Comparison of ENCODE assay signal across 1 cellular context in the genomic region with DNA sequence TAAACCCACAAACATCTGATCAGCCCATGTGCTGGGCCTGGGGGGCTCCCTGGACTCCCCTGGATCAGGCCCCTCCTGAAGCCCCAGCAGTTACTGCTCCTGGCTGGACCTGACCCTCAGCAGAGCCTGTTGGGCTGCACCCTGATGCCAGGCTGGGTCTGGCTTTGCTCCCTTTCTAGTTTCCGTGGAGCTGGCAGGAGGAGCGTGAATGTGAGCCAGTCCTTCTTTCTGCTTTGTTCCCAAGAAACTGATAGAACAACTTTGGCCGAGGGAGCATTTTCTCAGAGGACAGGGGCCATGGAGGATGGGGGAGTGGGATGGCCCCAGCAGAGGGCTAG.
TF ChIP-seq lines count a peak whose summit lies in the region.

No MANE protein-coding gene starts in this region.

TF ChIP-seq in SK-N-SH, 30 proteins besides CTCF, POLR2A, EP300 and RAD21 (continued from another document):
- TF ChIP-seq, protein P1, sequence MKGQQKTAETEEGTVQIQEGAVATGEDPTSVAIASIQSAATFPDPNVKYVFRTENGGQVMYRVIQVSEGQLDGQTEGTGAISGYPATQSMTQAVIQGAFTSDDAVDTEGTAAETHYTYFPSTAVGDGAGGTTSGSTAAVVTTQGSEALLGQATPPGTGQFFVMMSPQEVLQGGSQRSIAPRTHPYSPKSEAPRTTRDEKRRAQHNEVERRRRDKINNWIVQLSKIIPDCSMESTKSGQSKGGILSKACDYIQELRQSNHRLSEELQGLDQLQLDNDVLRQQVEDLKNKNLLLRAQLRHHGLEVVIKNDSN (IDR thresholded peaks at IDR 0.05; ENCODE audit: borderline replicate concordance, low read depth): no peak
TF ChIP-seq in SK-N-SH: peak in this region for 0.
